ENCODE assay signal across 17 cellular contexts in the genomic region with DNA sequence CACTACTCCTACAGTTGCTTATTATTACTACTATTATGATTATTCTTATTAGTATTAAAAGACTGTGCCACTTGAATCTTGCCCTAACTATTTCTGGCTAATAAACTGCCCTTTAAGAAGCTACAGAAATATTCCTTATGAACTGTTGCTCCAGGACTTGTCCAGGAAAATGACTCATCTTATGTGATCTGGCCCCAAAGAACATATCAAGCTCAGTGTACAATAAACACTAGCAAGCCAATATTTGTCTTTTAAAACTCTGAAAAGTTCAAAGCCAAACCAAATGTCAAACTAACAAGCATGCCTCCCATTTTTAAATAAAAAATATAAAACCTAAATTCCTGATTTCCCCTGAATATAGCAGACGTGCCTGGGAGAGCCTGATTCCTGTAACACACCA.
"Had no signal": no experiment of that assay in that cellular context is flagged by ENCODE, and none has a peak within 500 bp of the region (broad histone marks: within the 10 kb centered on the region; RNA-seq: fewer than 3 reads in every experiment).

No MANE protein-coding gene starts in this region.

- H3K36me3 ChIP-seq: heart left ventricle, lower lobe of right lung, upper lobe of left lung had no signal

- H3K4me3 ChIP-seq: body of pancreas, coronary artery, heart left ventricle, lower lobe of right lung, upper lobe of left lung had no signal

- ATAC-seq: activated CD8-positive, alpha-beta T cell treated with anti-CD3 and anti-CD28 coated beads, Interleukin-2, amount 10 ng/mL, durations not matched to agents 7 days and 5 days; activated naive CD8-positive, alpha-beta T cell treated with anti-CD3 and anti-CD28 coated beads, Interleukin-2, amount 50 U/mL, for 24 hours; body of pancreas; heart left ventricle; left lobe of liver; lower lobe of right lung; naive thymus-derived CD4-positive, alpha-beta T cell; T-cell had no signal

- H3K27me3 ChIP-seq: body of pancreas, upper lobe of left lung had no signal

- H3K4me1 ChIP-seq: body of pancreas, heart left ventricle, lower lobe of right lung, upper lobe of left lung had no signal

- H3K9me3 ChIP-seq: body of pancreas, lower lobe of right lung had no signal

- H3K27ac ChIP-seq: body of pancreas, coronary artery, heart left ventricle, lower lobe of right lung, upper lobe of left lung, VCaP had no signal

- DNase-seq: activated CD4-positive, alpha-beta T cell treated with anti-CD3 and anti-CD28 coated beads, Interleukin-2, amount 10 ng/mL, durations not matched to agents 7 days and 5 days; activated CD4-positive, CD25-positive, alpha-beta regulatory T cell treated with anti-CD3 and anti-CD28 coated beads, Interleukin-2, amount 50 U/mL, for 72 hours; activated CD8-positive, alpha-beta T cell treated with anti-CD3 and anti-CD28 coated beads, Interleukin-2, amount 10 ng/mL, durations not matched to agents 7 days and 5 days; activated gamma-delta T cell; activated naive CD4-positive, alpha-beta T cell treated with anti-CD3 and anti-CD28 coated beads, Interleukin-2, amount 50 U/mL, for 16 hours; activated naive CD8-positive, alpha-beta T cell treated with anti-CD3 and anti-CD28 coated beads, Interleukin-2, amount 50 U/mL, for 24 hours; body of pancreas; heart left ventricle; lower lobe of right lung; naive thymus-derived CD4-positive, alpha-beta T cell; stimulated activated CD4-positive, alpha-beta T cell treated with anti-CD3 and anti-CD28 coated beads, Interleukin-4, amount 100 ng/mL, for 24 hours; stimulated activated naive CD4-positive, alpha-beta T cell treated with Interleukin-2 at 50 U/mL for 16 hours; T-cell; upper lobe of left lung had no signal
